23 cellular contexts compared by ENCODE assay signal in genomic region chr10:118291122-118291521, GRCh38. TPM values are rescaled to one million over a fixed set of nuclear protein-coding genes. Genes with fewer than 3 reads are reported as not detected.
DNase-seq lines count a peak whose midpoint lies in the region; ATAC-seq, FAIRE-seq and TF ChIP-seq lines count a peak whose summit lies in the region.
"Had no signal": no experiment of that assay in that cellular context is flagged by ENCODE, and none has a peak within 500 bp of the region (broad histone marks: within the 10 kb centered on the region; RNA-seq: fewer than 3 reads in every experiment).

No MANE protein-coding gene starts in this region.

- DNase-seq in HCT116 (ENCODE audit: low read depth, low spot score) (no peak), RWPE2 (ENCODE audit: low spot score) (no peak), keratinocyte (ENCODE audit: low read depth, low spot score) (no peak)
- no peak for DNase-seq in activated CD4-positive, alpha-beta T cell treated with anti-CD3 and anti-CD28 coated beads, Interleukin-2, amount 50 U/mL, for 48 hours
- DNase-seq: 8988T; ACHN; AML-193; BE2C; CD4-positive, alpha-beta T cell; CD8-positive, alpha-beta memory T cell; DMS 273 treated with DMSO at 0.1 percent for 48 hours; DMS79; EL; GDM1; GOT3 had no signal

- H3K9me3 ChIP-seq in HCT116 (ENCODE audit: control insufficient read depth in 1 of 2, insufficient read depth in 1 of 2, low read depth in 1 of 2, low read length in 2 of 2), result no peaks in the 10 kb centered on the region
- H3K9me3 ChIP-seq in RWPE2 (ENCODE audit: severe bottlenecking), result no peaks in the 10 kb centered on the region
- peaks cover 3% of the 10 kb centered on the region for H3K9me3 ChIP-seq in keratinocyte (ENCODE audit: control insufficient read depth, low read depth, low read length)
- H3K9me3 ChIP-seq: A549, BE2C, HAP-1 had no signal

- peak overlapping the region; percentile 34; the same call in 1 of the 2 replicates for H3K4me2 ChIP-seq in HCT116 (ENCODE audit: low read length)
- peak overlapping the region; percentile 36 for H3K4me2 ChIP-seq in keratinocyte (ENCODE audit: control insufficient read depth, extremely low read depth, insufficient read depth, low read depth, low read length)
- H3K4me2 ChIP-seq: A549; BLaER1 treated with 17β-estradiol and CSF1 and Interleukin-3, amounts not matched to agents 10 nM and 100 nM had no signal

- dilution Hi-C loops in keratinocyte (cut with MboI; ENCODE audit: extremely low pct_ligation_motif_present, low sequenced_read_pairs), result no loop called here

- no peak overlapping the region for H3K27ac ChIP-seq in HCT116 (ENCODE audit: low read depth, low read length)
- peak overlapping the region; percentile 69 for H3K27ac ChIP-seq in RWPE2 (ENCODE audit: poor library complexity, severe bottlenecking)
- peak overlapping the region; percentile 22 for H3K27ac ChIP-seq in keratinocyte (ENCODE audit: control insufficient read depth, insufficient read depth, low read length)
- H3K27ac ChIP-seq: A549; BLaER1 treated with 17β-estradiol and CSF1 and Interleukin-3, amounts not matched to agents 10 nM and 100 nM had no signal

- POLR2A ChIA-PET in HCT116 (lab: Charles Lee), result no interaction called here

- no peaks in the 10 kb centered on the region for H3K9me1 ChIP-seq in keratinocyte (ENCODE audit: control insufficient read depth, extremely low read depth, insufficient read depth, low read length)

- RAD21 ChIA-PET in HCT116 (lab: Charles Lee; ENCODE audit: low non-redundant PET in 1 of 2, low total read pairs in 2 of 2, uncharacterized antibody in 2 of 2, unreplicated experiment in 2 of 2), result no interaction called here

- CTCF ChIA-PET in HCT116 (lab: Charles Lee), result interaction anchor here (1.4 kb wide), 1 partner anchor 581 kb away, joined by 3 read pairs; no protein-coding TSS in a partner anchor

- TF ChIP-seq CTCF in HCT116 (IDR thresholded peaks at IDR 0.05 in 2 of 3, conservative IDR thresholded peaks at IDR 0.05 in 1 of 3; ENCODE audit: borderline replicate concordance in 1 of 3, insufficient read depth in 1 of 3, low read depth in 2 of 3, low read length in 2 of 3) (no peak), RWPE2 (IDR thresholded peaks at IDR 0.05; ENCODE audit: poor library complexity, severe bottlenecking) (no peak), keratinocyte (optimal IDR thresholded peaks at IDR 0.05 in 1 of 3, IDR thresholded peaks at IDR 0.05 in 1 of 3, conservative IDR thresholded peaks at IDR 0.05 in 1 of 3; ENCODE audit: extremely low read depth in 1 of 3, insufficient read depth in 2 of 3, low read length in 3 of 3) (no peak)

- peaks cover 0 to 9% of the 10 kb centered on the region in 2 experiments; a peak in 1 of 4 replicates for H3K4me1 ChIP-seq in HCT116 (ENCODE audit: control insufficient read depth in 1 of 2, insufficient read depth in 2 of 2, low read length in 2 of 2)
- peaks cover 11% of the 10 kb centered on the region for H3K4me1 ChIP-seq in RWPE2 (ENCODE audit: insufficient read depth, poor library complexity, severe bottlenecking)
- H3K4me1 ChIP-seq in keratinocyte (ENCODE audit: control insufficient read depth, extremely low read depth, insufficient read depth, low read length), result peaks cover 13% of the 10 kb centered on the region
- H3K4me1 ChIP-seq: A549, BE2C, HAP-1 had no signal

- ATAC-seq in HCT116, result no peak
- ATAC-seq in RWPE2 (ENCODE audit: low read depth), result peak; percentile 10; the same call in 2 of the 3 replicates
- ATAC-seq in HG02642 (IDR thresholded peaks at IDR 0.05; ENCODE audit: poor library complexity, unreplicated experiment), result no peak
- ATAC-seq in GM18517 (IDR thresholded peaks at IDR 0.05; ENCODE audit: unreplicated experiment), result no peak
- ATAC-seq: A549, GM12878 had no signal

- no peaks in the 10 kb centered on the region for H3K27me3 ChIP-seq in HCT116 (ENCODE audit: insufficient read depth, low read length)
- no peaks in the 10 kb centered on the region for H3K27me3 ChIP-seq in RWPE2 (ENCODE audit: insufficient read depth, poor library complexity, severe bottlenecking)
- H3K27me3 ChIP-seq in keratinocyte (ENCODE audit: control insufficient read depth, extremely low read depth, insufficient read depth, low read length), result no peaks in the 10 kb centered on the region
- H3K27me3 ChIP-seq: BE2C; BLaER1 treated with 17β-estradiol and CSF1 and Interleukin-3, amounts not matched to agents 10 nM and 100 nM had no signal

- no peak for FAIRE-seq in keratinocyte (lab: Jason Lieb, UNC)
- FAIRE-seq: A549, D721Med, GM12878, H54 had no signal

- H4K20me1 ChIP-seq in HCT116 (ENCODE audit: insufficient read depth) (no peaks in the 10 kb centered on the region), keratinocyte (ENCODE audit: control insufficient read depth, extremely low read depth, insufficient read depth, low read length) (no peaks in the 10 kb centered on the region)
- H4K20me1 ChIP-seq: BLaER1 treated with 17β-estradiol and CSF1 and Interleukin-3, amounts not matched to agents 10 nM and 100 nM had no signal

- H3K4me3 ChIP-seq in HCT116 (replicated peaks in 1 of 2; ENCODE audit: low read depth in 1 of 2, low read length in 2 of 2), result no peak overlapping the region
- H3K4me3 ChIP-seq in RWPE2 (ENCODE audit: severe bottlenecking), result no peak overlapping the region
- no peak overlapping the region for H3K4me3 ChIP-seq in keratinocyte (ENCODE audit: control insufficient read depth in 2 of 3, extremely low read depth in 1 of 3, insufficient read depth in 2 of 3, low read depth in 1 of 3, low read length in 3 of 3)
- H3K4me3 ChIP-seq: A549; BLaER1 treated with 17β-estradiol and CSF1 and Interleukin-3, amounts not matched to agents 10 nM and 100 nM; GM12878; HAP-1 had no signal

- no peaks in the 10 kb centered on the region for H3K79me2 ChIP-seq in HCT116 (ENCODE audit: insufficient read depth, low read length)
- H3K79me2 ChIP-seq in keratinocyte (ENCODE audit: control insufficient read depth, insufficient read depth, low read length), result no peaks in the 10 kb centered on the region

- no peaks in the 10 kb centered on the region for H3K36me3 ChIP-seq in HCT116 (ENCODE audit: control insufficient read depth in 1 of 2, insufficient read depth in 2 of 2, low read length in 2 of 2)
- no peaks in the 10 kb centered on the region; the same call in 1 of the 2 replicates for H3K36me3 ChIP-seq in RWPE2 (ENCODE audit: low read depth)
- H3K36me3 ChIP-seq in keratinocyte (ENCODE audit: control insufficient read depth in 2 of 2, extremely low read depth in 1 of 2, insufficient read depth in 2 of 2, low read length in 2 of 2), result no peaks in the 10 kb centered on the region
- H3K36me3 ChIP-seq: BE2C; BLaER1 treated with 17β-estradiol and CSF1 and Interleukin-3, amounts not matched to agents 10 nM and 100 nM; HAP-1 had no signal

- no peaks in the 10 kb centered on the region for H3K9me2 ChIP-seq in HCT116 (ENCODE audit: insufficient read depth)

- TF ChIP-seq RAD21 in HCT116 (IDR thresholded peaks at IDR 0.05; ENCODE audit: low read depth), result no peak

- intact Hi-C loops in HCT116 (cut with micrococcal nuclease), result no loop called here

- BruUV-seq in HCT116 (replicated peaks; lab: Mats Ljungman, UMichigan), result no TSS peak

- no peak overlapping the region for H3K9ac ChIP-seq in HCT116 (ENCODE audit: low read length)
- no peak overlapping the region for H3K9ac ChIP-seq in keratinocyte (ENCODE audit: control insufficient read depth, extremely low read depth, insufficient read depth, low read length)
- H3K9ac ChIP-seq: BLaER1 treated with 17β-estradiol and CSF1 and Interleukin-3, amounts not matched to agents 10 nM and 100 nM had no signal

- TF ChIP-seq POLR2A in HCT116 (IDR thresholded peaks at IDR 0.05; ENCODE audit: borderline replicate concordance, extremely low read depth, insufficient read depth, insufficient read length), result no peak

- no peak overlapping the region for H2AFZ ChIP-seq in HCT116 (ENCODE audit: low read depth, low read length, poor library complexity, severe bottlenecking)
- H2AFZ ChIP-seq in keratinocyte (ENCODE audit: control insufficient read depth, low read length), result no peak overlapping the region

TF ChIP-seq in HCT116, 20 proteins besides CTCF, POLR2A, EP300 and RAD21:
- TF ChIP-seq ZNF274 (IDR thresholded peaks at IDR 0.05; ENCODE audit: low read depth, low read length) (no peak), TCF7L2 (IDR thresholded peaks at IDR 0.05; ENCODE audit: borderline replicate concordance, extremely low read depth, insufficient read depth, insufficient read length) (no peak)
TF ChIP-seq in HCT116: peak in this region for 0.

RNA-seq across cellular contexts. Expression of gene FAM204A, which starts 51.0 kb away (rescaled TPM):
- total RNA-seq in HCT116 (2021; ENCODE audit: unreplicated experiment), result 79.5 TPM
- polyA plus RNA-seq in HCT116 (2012), result 25.4 and 33.6 TPM in 2 replicates
- 20.9 to 38.6 TPM (median 36.1 TPM) in 3 replicates for polyA plus RNA-seq in keratinocyte
- 66.3 TPM for polyA plus RNA-seq in keratinocyte (2011; ENCODE audit: low read depth)
- polyA plus RNA-seq in keratinocyte (2011; cell fraction: cytosol; rRNA removed), result 30.0 and 40.7 TPM in 2 replicates
- 15.6 and 20.0 TPM in 2 replicates for polyA plus RNA-seq in keratinocyte (2011; cell fraction: nucleus; rRNA removed)
- polyA plus RNA-seq in keratinocyte (2012; ENCODE audit: low replicate concordance), result 36.2 and 52.0 TPM in 2 replicates
- polyA minus RNA-seq in keratinocyte, result 22.3 to 29.7 TPM (median 23.3 TPM) in 3 replicates
- 18.0 TPM for polyA minus RNA-seq in keratinocyte (2011; cell fraction: cytosol; rRNA and poly(A)+ RNA removed)
- 13.7 and 14.5 TPM in 2 replicates for polyA minus RNA-seq in keratinocyte (2011; cell fraction: nucleus; rRNA and poly(A)+ RNA removed)
